Comparison of ENCODE assay signal across 1 cellular context in the genomic region with DNA sequence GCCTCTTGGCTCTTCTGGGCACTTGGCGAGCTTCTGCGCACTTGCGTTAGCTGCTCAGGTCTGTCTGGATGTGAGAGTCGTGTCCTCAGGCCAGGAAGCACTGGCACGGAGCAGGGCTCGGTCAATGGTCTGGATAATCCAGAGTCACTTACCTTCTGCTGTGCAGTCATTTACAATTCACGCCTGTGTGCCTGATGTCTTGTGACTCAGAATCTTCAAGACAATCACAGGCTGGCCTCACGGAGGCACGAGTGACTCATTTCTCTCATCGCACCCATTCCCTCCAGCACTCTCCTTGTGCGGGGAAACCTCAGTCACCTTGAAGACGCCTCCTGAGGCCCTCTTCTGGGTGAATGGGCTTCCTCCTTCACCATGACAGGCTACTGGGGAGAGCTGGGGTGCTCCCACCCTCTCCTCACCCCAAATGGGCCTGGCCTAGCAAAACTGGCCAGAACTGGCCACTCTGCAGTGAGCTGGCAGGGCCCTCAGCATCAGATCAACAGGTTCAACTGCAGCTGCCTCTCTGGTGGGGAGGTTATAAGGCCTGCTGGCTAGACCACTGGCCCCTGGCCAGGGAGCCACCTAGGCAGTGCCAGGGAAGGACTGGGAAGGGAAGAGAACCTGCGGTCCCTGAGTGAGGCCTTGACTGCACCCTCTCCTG.
TF ChIP-seq lines count a peak whose summit lies in the region.

No MANE protein-coding gene starts in this region.

TF ChIP-seq in endothelial cell of umbilical vein, 7 proteins besides CTCF, POLR2A, EP300 and RAD21:
- TF ChIP-seq GATA2 (IDR thresholded peaks at IDR 0.05; ENCODE audit: insufficient read depth, insufficient read length, low read depth, low read length) (no peak), POLR2AphosphoS5 (IDR thresholded peaks at IDR 0.05; ENCODE audit: insufficient read depth, low read depth, low read length) (no peak), MAX (IDR thresholded peaks at IDR 0.05; ENCODE audit: insufficient read depth, insufficient read length) (peak; percentile 12), MYC (IDR thresholded peaks at IDR 0.05; ENCODE audit: low read depth, low read length) (no peak), EZH2 (IDR thresholded peaks at IDR 0.05; ENCODE audit: borderline replicate concordance, low read depth, low read length, severe bottlenecking) (no peak), JUN (IDR thresholded peaks at IDR 0.05; ENCODE audit: borderline replicate concordance, insufficient read depth, insufficient read length, low read depth) (peak; percentile 78), FOS (IDR thresholded peaks at IDR 0.05; ENCODE audit: borderline replicate concordance, insufficient read depth, low read length) (peak; percentile 87)
